2 cellular contexts compared by ENCODE assay signal in the genomic region with DNA sequence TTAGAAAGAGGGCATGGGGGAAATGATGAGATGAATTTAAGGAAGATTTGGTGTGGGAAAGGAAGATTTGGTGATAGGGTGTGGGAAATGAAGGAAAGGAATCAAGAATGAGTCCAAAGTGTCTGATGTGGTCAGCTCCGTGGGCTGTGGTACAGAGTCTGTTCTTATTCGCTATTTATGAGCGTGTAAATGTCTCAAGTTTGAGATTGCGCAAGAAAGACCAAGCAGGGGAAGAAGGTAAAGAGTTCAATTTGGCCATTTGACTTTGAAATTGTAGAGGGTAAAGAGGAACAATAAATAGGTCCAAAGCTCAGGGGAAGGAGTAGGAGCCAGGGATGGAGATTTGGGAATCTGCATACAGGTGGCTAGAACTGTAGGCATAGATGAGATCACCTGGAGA.
TF ChIP-seq lines count a peak whose summit lies in the region.

No MANE protein-coding gene starts in this region.

TF ChIP-seq in HCT116, 20 proteins besides CTCF, POLR2A, EP300 and RAD21:
- TF ChIP-seq CEBPB (IDR thresholded peaks at IDR 0.05; ENCODE audit: low read depth) (peak; percentile 82), ELF1 (IDR thresholded peaks at IDR 0.05; ENCODE audit: borderline replicate concordance, low read depth) (no peak)
TF ChIP-seq in HCT116: peak in this region for 1.

TF ChIP-seq in H1, 55 proteins besides CTCF, POLR2A, EP300 and RAD21:
- TF ChIP-seq GTF2F1 (IDR thresholded peaks at IDR 0.05; ENCODE audit: borderline replicate concordance, low read depth, low read length) (no peak), CEBPB (IDR thresholded peaks at IDR 0.05; ENCODE audit: low read depth, low read length) (peak; percentile 65), CTBP2 (IDR thresholded peaks at IDR 0.05; ENCODE audit: borderline replicate concordance, insufficient read depth, insufficient read length, low read length) (no peak), KDM4A (IDR thresholded peaks at IDR 0.05; ENCODE audit: low read depth, low read length, severe bottlenecking) (no peak), TAF1 (IDR thresholded peaks at IDR 0.05; ENCODE audit: low read depth, low read length) (no peak)
